Comparison of ENCODE assay signal across 18 cellular contexts in the genomic region with DNA sequence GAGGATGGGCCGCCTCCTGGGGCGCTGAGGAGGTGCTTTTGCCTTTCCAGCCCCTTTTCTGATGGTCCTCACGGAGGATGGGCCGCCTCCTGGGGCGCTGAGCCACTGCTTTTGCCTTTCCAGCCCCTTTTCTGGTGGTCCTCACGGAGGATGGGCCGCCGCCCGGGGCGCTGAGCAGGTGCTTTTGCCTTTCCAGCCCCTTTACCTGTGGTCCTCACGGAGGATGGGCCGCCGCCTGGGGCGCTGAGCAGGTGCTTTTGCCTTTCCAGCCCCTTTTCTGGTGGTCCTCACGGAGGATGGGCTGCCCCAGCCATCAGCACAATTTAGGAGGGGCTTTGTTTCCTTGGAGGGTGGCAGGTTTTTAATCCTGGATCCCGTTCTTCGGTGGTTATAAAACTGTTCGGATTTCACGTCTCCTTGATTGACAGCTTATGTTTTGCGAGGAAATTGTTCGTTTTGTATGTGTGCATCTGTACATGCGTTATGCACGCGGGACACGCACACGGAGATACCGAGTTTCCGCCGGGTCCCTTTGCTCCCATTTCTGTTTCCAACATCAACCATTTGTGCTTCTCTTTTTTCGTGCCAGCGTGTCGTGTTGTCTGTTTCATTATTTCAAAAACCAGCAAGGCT.
"Had no signal": no experiment of that assay in that cellular context is flagged by ENCODE, and none has a peak within 500 bp of the region (broad histone marks: within the 10 kb centered on the region; RNA-seq: fewer than 3 reads in every experiment).

No MANE protein-coding gene starts in this region.

- H3K36me3 Mint-ChIP-seq: immature natural killer cell; naive thymus-derived CD4-positive, alpha-beta T cell had no signal

- DNase-seq: cerebellar nuclear complex; effector memory CD8-positive, alpha-beta T cell; erythroblast; foreskin keratinocyte; immature natural killer cell; left ventricle myocardium inferior; mesenchymal stem cell; naive thymus-derived CD4-positive, alpha-beta T cell; small intestine; stimulated activated CD4-positive, alpha-beta T cell treated with anti-CD3 and anti-CD28 coated beads, Interleukin-12 subunit alpha, Interleukin-12 subunit beta, amount 100 ng/mL, for 4 hours; stimulated activated naive CD4-positive, alpha-beta T cell treated with Interleukin-2 at 50 U/mL for 16 hours; thyroid gland had no signal

- ATAC-seq: effector memory CD8-positive, alpha-beta T cell; foreskin keratinocyte; naive thymus-derived CD4-positive, alpha-beta T cell had no signal

- H3K27me3 ChIP-seq: thyroid gland had no signal

- H3K4me1 ChIP-seq: foreskin keratinocyte, left ventricle myocardium inferior, right atrium auricular region, suprapubic skin, thyroid gland, upper lobe of left lung had no signal

- H3K4me1 Mint-ChIP-seq: immature natural killer cell; naive thymus-derived CD4-positive, alpha-beta T cell had no signal

- H3K36me3 ChIP-seq: left ventricle myocardium inferior, neutrophil, right atrium auricular region, suprapubic skin, thyroid gland, upper lobe of left lung had no signal

- H3K4me3 ChIP-seq: left ventricle myocardium inferior, lung, right atrium auricular region, suprapubic skin, thyroid gland, upper lobe of left lung had no signal

- H3K9me3 ChIP-seq: left ventricle myocardium inferior, neutrophil, right atrium auricular region, suprapubic skin, thyroid gland, upper lobe of left lung had no signal

- H3K4me3 Mint-ChIP-seq: dendritic cell treated with granulocyte-macrophage colony-stimulating factor and Interleukin-4, amounts not matched to agents 40 ng/mL and 50 ng/mL, for 4 days; effector memory CD8-positive, alpha-beta T cell; immature natural killer cell; naive thymus-derived CD4-positive, alpha-beta T cell had no signal

- H3K27ac Mint-ChIP-seq: dendritic cell treated with granulocyte-macrophage colony-stimulating factor and Interleukin-4, amounts not matched to agents 40 ng/mL and 50 ng/mL, for 4 days; effector memory CD8-positive, alpha-beta T cell; immature natural killer cell; naive thymus-derived CD4-positive, alpha-beta T cell had no signal

- H3K9me3 Mint-ChIP-seq: dendritic cell treated with granulocyte-macrophage colony-stimulating factor and Interleukin-4, amounts not matched to agents 40 ng/mL and 50 ng/mL, for 4 days; effector memory CD8-positive, alpha-beta T cell; immature natural killer cell had no signal
